In the genomic region with DNA sequence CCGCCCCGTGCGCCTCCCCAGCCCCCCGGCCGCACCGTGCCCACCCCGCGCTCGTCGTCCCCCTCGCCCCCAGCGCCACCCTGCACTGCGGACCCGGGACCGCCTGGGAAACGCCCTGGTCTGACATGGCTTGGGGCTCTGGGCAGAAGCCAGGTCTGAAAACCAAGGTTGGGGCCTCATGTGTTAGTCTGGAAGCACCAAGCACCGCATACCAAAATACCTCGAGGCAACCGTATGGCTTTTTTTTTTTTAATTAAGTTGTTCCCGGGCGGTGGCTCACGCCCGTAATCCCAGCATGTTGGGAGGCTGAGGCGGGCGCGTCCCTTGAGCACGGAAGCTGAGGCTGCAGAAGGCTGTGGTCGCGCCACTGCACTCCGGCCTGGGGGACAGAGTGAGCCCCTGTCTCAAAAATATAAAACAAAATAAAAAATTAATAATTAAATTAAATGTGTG, we compare ENCODE assay signal across 8 cellular contexts.
A peak's percentile ranks its signal among the peaks of the same experiment; 100 is the strongest.
DNase-seq lines count a peak whose midpoint lies in the region; ATAC-seq and TF ChIP-seq lines count a peak whose summit lies in the region.

No MANE protein-coding gene starts in this region.

- CTCF ChIA-PET in activated CD8-positive, alpha-beta T cell treated with anti-CD3 and anti-CD28 coated beads for 36 hours (lab: Charles Lee) = interaction anchor here (0.7 to 5.1 kb wide), 25 partner anchors 11 to 227 kb away, joined by 3 to 60 read pairs (median 8); a partner anchor contains a TSS

- POLR2A ChIA-PET in activated CD8-positive, alpha-beta T cell treated with anti-CD3 and anti-CD28 coated beads for 36 hours (lab: Charles Lee) = interaction anchor here (0.7 to 6.3 kb wide), 19 partner anchors 10 to 152 kb away, joined by 3 to 226 read pairs (median 11); a partner anchor contains a TSS

- no peaks in the 10 kb centered on the region for H3K27me3 Mint-ChIP-seq in activated CD8-positive, alpha-beta T cell treated with anti-CD3 and anti-CD28 coated beads for 36 hours

- H3K9me3 Mint-ChIP-seq in activated CD8-positive, alpha-beta T cell treated with anti-CD3 and anti-CD28 coated beads for 36 hours = no peaks in the 10 kb centered on the region

- peaks cover 7% of the 10 kb centered on the region for H3K36me3 Mint-ChIP-seq in activated CD8-positive, alpha-beta T cell treated with anti-CD3 and anti-CD28 coated beads for 36 hours (ENCODE audit: low read depth)

- H3K9me3 ChIP-seq in HUES48 (ENCODE audit: control insufficient read depth, insufficient read depth, low read length) = no peaks in the 10 kb centered on the region
- H3K9me3 ChIP-seq in cardiac muscle cell (ENCODE audit: low read depth) = no peaks in the 10 kb centered on the region

- no peaks in the 10 kb centered on the region for H3K36me3 ChIP-seq in HUES48 (ENCODE audit: control insufficient read depth, insufficient read depth, low read length)
- H3K36me3 ChIP-seq in cardiac muscle cell = no peaks in the 10 kb centered on the region

- peaks cover 40% of the 10 kb centered on the region for H3K4me1 Mint-ChIP-seq in activated CD8-positive, alpha-beta T cell treated with anti-CD3 and anti-CD28 coated beads for 36 hours (ENCODE audit: low read depth)

- peak overlapping the region; percentile 82 for H3K4me3 Mint-ChIP-seq in activated CD8-positive, alpha-beta T cell treated with anti-CD3 and anti-CD28 coated beads for 36 hours

- peak; percentile 70 for DNase-seq in COLO829 (ENCODE audit: low spot score)
- no peak for DNase-seq in activated CD8-positive, alpha-beta T cell treated with anti-CD3 and anti-CD28 coated beads for 36 hours
- peak; percentile 43 to 74 for DNase-seq in cardiac muscle cell (ENCODE audit: low read depth in 1 of 2, low spot score in 1 of 2)
- peak; percentile 57 for DNase-seq in renal cortical epithelial cell (ENCODE audit: low read depth)
- no peak for DNase-seq in stimulated activated CD8-positive, alpha-beta memory T cell treated with anti-CD3 and anti-CD28 coated beads, Interleukin-4, amount 100 ng/mL, for 48 hours
- DNase-seq in putamen (ENCODE audit: low spot score) = no peak

- no peak for TF ChIP-seq CTCF in activated CD8-positive, alpha-beta T cell treated with anti-CD3 and anti-CD28 coated beads for 36 hours (IDR thresholded peaks at IDR 0.05)
- no peak for TF ChIP-seq CTCF in cardiac muscle cell (IDR thresholded peaks at IDR 0.05; ENCODE audit: low read depth, low read length)

- peak; percentile 11 for ATAC-seq in GM21360 (IDR thresholded peaks at IDR 0.05; ENCODE audit: unreplicated experiment)
- peak; percentile 7 for ATAC-seq in activated CD8-positive, alpha-beta T cell treated with anti-CD3 and anti-CD28 coated beads for 36 hours

- peak overlapping the region; percentile 55 for H3K9ac ChIP-seq in HUES48 (ENCODE audit: low read depth, low read length)

- peak overlapping the region; percentile 99 for H3K27ac Mint-ChIP-seq in activated CD8-positive, alpha-beta T cell treated with anti-CD3 and anti-CD28 coated beads for 36 hours

- intact Hi-C loops in activated CD8-positive, alpha-beta T cell treated with anti-CD3 and anti-CD28 coated beads for 36 hours (cut with micrococcal nuclease) = loop anchor here (1.0 to 2.0 kb wide), 2 partner anchors 74 to 100 kb away; no protein-coding TSS in a partner anchor

- H3K4me1 ChIP-seq in HUES48 (ENCODE audit: control insufficient read depth, insufficient read depth, low read length) (peaks cover 35% of the 10 kb centered on the region), cardiac muscle cell (ENCODE audit: low read depth) (peaks cover 21% of the 10 kb centered on the region)

- H3K27ac ChIP-seq in HUES48 (ENCODE audit: low read depth, low read length) = peak overlapping the region; percentile 100
- H3K27ac ChIP-seq in cardiac muscle cell = peak overlapping the region; percentile 95

- H3K4me3 ChIP-seq in HUES48 (ENCODE audit: low read depth, low read length) (peak overlapping the region; percentile 56), cardiac muscle cell (peak overlapping the region; percentile 19)

- H3K27me3 ChIP-seq in HUES48 (ENCODE audit: control insufficient read depth, insufficient read depth, low read length) = no peaks in the 10 kb centered on the region
- no peaks in the 10 kb centered on the region for H3K27me3 ChIP-seq in cardiac muscle cell

Comparison
In these comparisons a context has a peak if more than half of its experiments do, and no peak if none do; other contexts are left out.
1. DNase-seq: peak in COLO829 (single experiment), cardiac muscle cell (2 of 2) and renal cortical epithelial cell (single experiment); none in activated CD8-positive, alpha-beta T cell treated with anti-CD3 and anti-CD28 coated beads for 36 hours (single experiment), stimulated activated CD8-positive, alpha-beta memory T cell treated with anti-CD3 and anti-CD28 coated beads, Interleukin-4, amount 100 ng/mL, for 48 hours (single experiment) and putamen (single experiment).